In the genomic region with DNA sequence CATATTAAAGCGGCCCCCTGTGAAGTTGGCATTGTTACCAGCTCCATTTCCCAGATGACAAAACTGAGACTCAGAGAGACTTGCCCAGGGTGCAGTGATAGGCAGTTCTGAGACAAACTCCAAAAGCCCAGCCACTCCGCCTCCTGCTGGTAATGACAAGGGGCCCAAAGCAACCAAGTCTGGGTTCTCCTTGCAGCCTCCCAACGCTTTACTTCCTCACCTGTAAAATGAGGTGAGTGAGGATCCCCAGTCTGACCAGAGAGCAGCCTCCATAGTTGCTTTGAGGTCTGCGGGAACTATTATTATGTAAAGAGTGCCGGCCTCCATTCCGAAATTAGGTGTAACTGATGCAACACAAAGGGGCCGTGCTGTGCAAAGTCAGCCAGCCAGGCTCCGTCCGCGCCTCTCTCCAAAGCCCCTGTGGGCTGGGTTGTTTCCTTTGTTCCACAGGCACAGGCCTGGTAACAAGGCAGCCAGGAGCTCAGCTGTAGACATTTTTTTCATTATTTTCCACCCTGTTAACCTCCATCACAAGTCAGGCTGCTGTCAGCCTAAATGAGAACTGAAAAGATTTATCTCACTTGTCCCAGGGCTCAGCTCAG, we compare ENCODE assay signal across 15 cellular contexts.
DNase-seq lines count a peak whose midpoint lies in the region; ATAC-seq and TF ChIP-seq lines count a peak whose summit lies in the region.
"Had no signal": no experiment of that assay in that cellular context is flagged by ENCODE, and none has a peak within 500 bp of the region (broad histone marks: within the 10 kb centered on the region; RNA-seq: fewer than 3 reads in every experiment).

No MANE protein-coding gene starts in this region.

- H3K27me3 ChIP-seq in BE2C = no peaks in the 10 kb centered on the region
- no peaks in the 10 kb centered on the region for H3K27me3 ChIP-seq in tibial nerve

- no peak for TF ChIP-seq CTCF in BE2C (IDR thresholded peaks at IDR 0.05; ENCODE audit: low read depth, low read length)
- TF ChIP-seq CTCF in tibial nerve (IDR thresholded peaks at IDR 0.05) = no peak

- DNase-seq in BE2C (peak; percentile 22), NCI-H1930 (lab: John Stamatoyannopoulos, UW) (peak; percentile 3 to 24), astrocyte of the hippocampus (ENCODE audit: low read depth, low spot score) (peak; percentile 60), left kidney (ENCODE audit: low read depth, low spot score) (peak; percentile 92), NCI-H446 (lab: John Stamatoyannopoulos, UW) (no peak), epidermal melanocyte (ENCODE audit: insufficient read length, low spot score) (no peak), tibial nerve (ENCODE audit: low spot score in 2 of 2) (no peak)
- DNase-seq: activated B cell treated with CpG ODN at 0.5 μM for 24 hours; activated CD8-positive, alpha-beta memory T cell treated with anti-CD3 and anti-CD28 coated beads for 24 hours; CD4-positive, alpha-beta memory T cell; NCI-H187; occipital lobe; stimulated activated CD4-positive, alpha-beta T cell treated with anti-CD3 and anti-CD28 coated beads, Interleukin-1b, Interleukin-23, amount 100 ng/mL, for 48 hours had no signal

- H3K4me1 ChIP-seq in BE2C (no peaks in the 10 kb centered on the region), tibial nerve (no peaks in the 10 kb centered on the region)

- ATAC-seq in GM18517 (IDR thresholded peaks at IDR 0.05; ENCODE audit: unreplicated experiment) = no peak
- ATAC-seq: sciatic nerve had no signal

- 68 to 70% methylated on average over 10 of the region's 10 CpGs for WGBS in tibial nerve, 2 donors

- H3K9me3 ChIP-seq in BE2C = no peaks in the 10 kb centered on the region
- no peaks in the 10 kb centered on the region for H3K9me3 ChIP-seq in tibial nerve

- H3K4me3 ChIP-seq in BE2C (ENCODE audit: low read depth, low read length) (no peak overlapping the region), tibial nerve (no peak overlapping the region)

- TF ChIP-seq POLR2A in tibial nerve (IDR thresholded peaks at IDR 0.05) = no peak

- no peak for TF ChIP-seq EP300 in tibial nerve (IDR thresholded peaks at IDR 0.05)

- no peak overlapping the region for H3K27ac ChIP-seq in tibial nerve

- H3K36me3 ChIP-seq in BE2C = no peaks in the 10 kb centered on the region
- H3K36me3 ChIP-seq in tibial nerve = peaks cover 0 to 19% (median 0%) of the 10 kb centered on the region in 3 donors

Comparison
In these comparisons a context has a peak if more than half of its experiments do, and no peak if none do; other contexts are left out.
1. DNase-seq: peak in BE2C (single experiment), NCI-H1930 (2 of 2), astrocyte of the hippocampus (single experiment) and left kidney (single experiment); none in NCI-H446 (0 of 2), epidermal melanocyte (single experiment) and tibial nerve (0 of 2).